10 cellular contexts compared by ENCODE assay signal in genomic region chr12:98894412-98895085, GRCh38.
A peak's percentile ranks its signal among the peaks of the same experiment; 100 is the strongest.
DNase-seq lines count a peak whose midpoint lies in the region; ATAC-seq and TF ChIP-seq lines count a peak whose summit lies in the region.
"Had no signal": no experiment of that assay in that cellular context is flagged by ENCODE, and none has a peak within 500 bp of the region (broad histone marks: within the 10 kb centered on the region; RNA-seq: fewer than 3 reads in every experiment).

No MANE protein-coding gene starts in this region.

- no peak overlapping the region for H3K27ac ChIP-seq in BLaER1 treated with 17β-estradiol and CSF1 and Interleukin-3, amounts not matched to agents 10 nM and 100 nM
- no peak overlapping the region for H3K27ac ChIP-seq in HUES64 (ENCODE audit: low read depth, low read length)
- H3K27ac ChIP-seq in osteoblast (ENCODE audit: low read depth, low read length) = no peak overlapping the region
- H3K27ac ChIP-seq in SJCRH30 = no peak overlapping the region

- H2AFZ ChIP-seq in osteoblast (ENCODE audit: low read length) = no peak overlapping the region

- under 1% methylated on average over 95 of the region's 96 CpGs for WGBS in HUES64

- peaks cover 0 to 7% (median 0%) of the 10 kb centered on the region in 11 experiments; a peak in 5 of 22 replicates for H3K9me3 ChIP-seq in BLaER1 treated with 17β-estradiol and CSF1 and Interleukin-3, amounts not matched to agents 10 nM and 100 nM (replicated peaks in 1 of 11)
- no peaks in the 10 kb centered on the region for H3K9me3 ChIP-seq in HUES64 (ENCODE audit: insufficient read depth, low read depth, low read length)
- no peaks in the 10 kb centered on the region for H3K9me3 ChIP-seq in osteoblast (ENCODE audit: low read depth, low read length)
- no peaks in the 10 kb centered on the region for H3K9me3 ChIP-seq in SJCRH30 (replicated peaks)
- H3K9me3 ChIP-seq: HAP-1 had no signal

- H3K36me3 ChIP-seq in BLaER1 treated with 17β-estradiol and CSF1 and Interleukin-3, amounts not matched to agents 10 nM and 100 nM = peaks cover 0 to 26% (median 5%) of the 10 kb centered on the region in 11 experiments; a peak in 12 of 22 replicates
- no peaks in the 10 kb centered on the region for H3K36me3 ChIP-seq in HUES64 (ENCODE audit: insufficient read depth, low read length)
- no peaks in the 10 kb centered on the region for H3K36me3 ChIP-seq in osteoblast (ENCODE audit: insufficient read depth, low read length)
- no peaks in the 10 kb centered on the region for H3K36me3 ChIP-seq in SJCRH30
- H3K36me3 ChIP-seq: HAP-1 had no signal

- no peaks in the 10 kb centered on the region for H3K79me2 ChIP-seq in osteoblast (ENCODE audit: insufficient read depth, low read length)

- ATAC-seq in GM21576 (IDR thresholded peaks at IDR 0.05; ENCODE audit: unreplicated experiment) (no peak), HG03378 (IDR thresholded peaks at IDR 0.05; ENCODE audit: unreplicated experiment) (no peak)
- ATAC-seq: stimulated activated naive B cell treated with anti-CD40 and anti-IgM and Interleukin-4, amounts not matched to agents 10 μg/mL and 1 μg/mL and 100 μg/mL, for 72 hours had no signal

- H3K4me2 ChIP-seq in BLaER1 treated with 17β-estradiol and CSF1 and Interleukin-3, amounts not matched to agents 10 nM and 100 nM = peak overlapping the region; percentile 69 to 95 (median 83)
- no peak overlapping the region for H3K4me2 ChIP-seq in osteoblast (ENCODE audit: insufficient read depth, low read length)

- no peak for TF ChIP-seq CTCF in osteoblast (IDR thresholded peaks at IDR 0.05; ENCODE audit: extremely low read depth, low read depth, low read length)

- peaks cover 48 to 68% (median 60%) of the 10 kb centered on the region in 11 experiments for H3K27me3 ChIP-seq in BLaER1 treated with 17β-estradiol and CSF1 and Interleukin-3, amounts not matched to agents 10 nM and 100 nM
- H3K27me3 ChIP-seq in HUES64 (ENCODE audit: insufficient read depth, low read length) (peaks cover 98% of the 10 kb centered on the region), osteoblast (ENCODE audit: insufficient read depth, low read length) (peaks cover 24% of the 10 kb centered on the region), SJCRH30 (0 out of 2 replicates have a peak, but pooled peaks cover 3% of the 10 kb centered on the region)

- H3K4me3 ChIP-seq in BLaER1 treated with 17β-estradiol and CSF1 and Interleukin-3, amounts not matched to agents 10 nM and 100 nM = peak overlapping the region; percentile 37 to 70 (median 56)
- H3K4me3 ChIP-seq in HUES64 (ENCODE audit: low read length) (peak overlapping the region; percentile 59), osteoblast (ENCODE audit: insufficient read depth, low read length) (no peak overlapping the region), SJCRH30 (no peak overlapping the region)
- H3K4me3 ChIP-seq: HAP-1 had no signal

- H3K9ac ChIP-seq in BLaER1 treated with 17β-estradiol and CSF1 and Interleukin-3, amounts not matched to agents 10 nM and 100 nM = no peak overlapping the region
- H3K9ac ChIP-seq in HUES64 (ENCODE audit: low read depth, low read length) = peak overlapping the region; percentile 46; the same call in 1 of the 2 replicates

- H4K20me1 ChIP-seq in BLaER1 treated with 17β-estradiol and CSF1 and Interleukin-3, amounts not matched to agents 10 nM and 100 nM = peaks cover 0 to 51% (median 15%) of the 10 kb centered on the region in 11 experiments; a peak in 17 of 22 replicates
- no peaks in the 10 kb centered on the region for H4K20me1 ChIP-seq in osteoblast (ENCODE audit: insufficient read depth, low read length)

- DNase-seq in ecto neural progenitor cell (ENCODE audit: low spot score) (peak; percentile 74), osteoblast (ENCODE audit: insufficient read length, low spot score, missing footprints) (peak; percentile 81), SJCRH30 (no peak)
- DNase-seq in stimulated activated CD4-positive, alpha-beta T cell treated with anti-CD3 and anti-CD28 coated beads, Interleukin-1b, Interleukin-23, amount 100 ng/mL, for 48 hours = no peak
- DNase-seq: stimulated activated naive B cell treated with anti-CD40 and anti-IgM and Interleukin-4, amounts not matched to agents 10 μg/mL and 1 μg/mL and 100 μg/mL, for 72 hours had no signal

- peaks cover 0 to 11% (median 7%) of the 10 kb centered on the region in 10 experiments; a peak in 11 of 20 replicates for H3K4me1 ChIP-seq in BLaER1 treated with 17β-estradiol and CSF1 and Interleukin-3, amounts not matched to agents 10 nM and 100 nM
- H3K4me1 ChIP-seq in HUES64 (ENCODE audit: insufficient read depth, low read length) = peaks cover 13% of the 10 kb centered on the region
- H3K4me1 ChIP-seq in osteoblast (ENCODE audit: insufficient read depth, low read length) = no peaks in the 10 kb centered on the region
- no peaks in the 10 kb centered on the region for H3K4me1 ChIP-seq in SJCRH30
- H3K4me1 ChIP-seq: HAP-1 had no signal

Comparison
In these comparisons a context has a peak if more than half of its experiments do, and no peak if none do; other contexts are left out.
1. H3K4me3 ChIP-seq: peak in BLaER1 treated with 17β-estradiol and CSF1 and Interleukin-3, amounts not matched to agents 10 nM and 100 nM (10 of 10) and HUES64 (single experiment); none in osteoblast (single experiment) and SJCRH30 (single experiment).
2. DNase-seq: peak in ecto neural progenitor cell (single experiment) and osteoblast (single experiment); none in SJCRH30 (0 of 2) and stimulated activated CD4-positive, alpha-beta T cell treated with anti-CD3 and anti-CD28 coated beads, Interleukin-1b, Interleukin-23, amount 100 ng/mL, for 48 hours (single experiment).